Comparison of ENCODE assay signal across 8 cellular contexts in the genomic region with DNA sequence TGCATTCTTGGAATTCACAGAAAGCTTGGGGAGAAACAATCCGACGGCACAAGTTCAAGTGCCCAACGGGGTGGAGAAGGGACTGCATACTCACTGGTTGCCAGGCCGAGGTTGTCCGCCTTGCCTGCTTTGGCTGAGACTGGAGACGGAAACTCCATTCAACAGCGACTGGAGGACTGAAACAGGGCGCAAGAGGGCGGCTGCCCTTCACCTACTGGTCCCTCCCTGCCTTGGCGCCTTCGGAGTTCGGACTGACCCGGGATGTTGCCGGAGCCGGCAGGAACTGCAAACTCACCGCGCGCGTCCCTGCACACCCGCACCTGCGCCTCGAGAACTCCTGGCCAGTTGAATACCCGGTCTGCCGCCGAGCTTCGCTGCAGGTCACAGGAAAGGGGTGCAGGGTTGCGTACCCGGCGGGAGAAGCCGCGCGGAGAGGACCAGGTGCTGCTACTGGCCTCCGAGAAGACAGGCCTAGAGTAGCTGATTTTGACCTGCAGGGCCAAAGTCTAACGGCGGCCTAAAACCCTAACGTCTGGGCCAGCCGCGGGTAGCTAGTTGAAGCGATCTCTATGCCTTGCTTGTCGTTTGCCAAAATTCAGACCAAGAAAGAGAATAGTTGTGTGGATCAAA.
DNase-seq lines count a peak whose midpoint lies in the region; ATAC-seq and TF ChIP-seq lines count a peak whose summit lies in the region.
"Not testable (repeated sequence)": the region's sequence is repeated elsewhere in the genome, so short reads cannot be mapped to it uniquely, and the experiment has no call there.

No MANE protein-coding gene starts in this region.

- POLR2A ChIA-PET in CD4-positive, alpha-beta T cell (lab: Charles Lee), result not testable (repeated sequence)

- not testable (repeated sequence) for H3K9me3 ChIP-seq in CD4-positive, alpha-beta T cell (ENCODE audit: control insufficient read depth, low read length); HUES48 (ENCODE audit: control insufficient read depth, insufficient read depth, low read length); hepatocyte (ENCODE audit: low read depth); lower lobe of right lung; neural progenitor cell (ENCODE audit: low read depth)

- not testable (repeated sequence) for H3K27ac Mint-ChIP-seq in CD4-positive, alpha-beta T cell; chondrocyte (ENCODE audit: unreplicated experiment); neural progenitor cell; stimulated activated naive B cell treated with anti-CD40 and anti-IgM and Interleukin-4, amounts not matched to agents 10 μg/mL and 1 μg/mL and 100 μg/mL, for 72 hours
- H3K27ac Mint-ChIP-seq in activated T-cell treated with anti-CD3 and anti-CD28 coated beads, Interleukin-2, amount 50 U/mL, for 72 hours, result peak overlapping the region; percentile 19

- 17% methylated on average over 11 of the region's 40 CpGs for WGBS in hepatocyte (ENCODE audit: low lambda C conversion rate, missing lambda C conversion rate)

- not testable (repeated sequence) for H3K4me1 Mint-ChIP-seq in CD4-positive, alpha-beta T cell (ENCODE audit: low read depth); chondrocyte (ENCODE audit: low read depth); neural progenitor cell; stimulated activated naive B cell treated with anti-CD40 and anti-IgM and Interleukin-4, amounts not matched to agents 10 μg/mL and 1 μg/mL and 100 μg/mL, for 72 hours
- H3K4me1 Mint-ChIP-seq in activated T-cell treated with anti-CD3 and anti-CD28 coated beads, Interleukin-2, amount 50 U/mL, for 72 hours (ENCODE audit: low read depth), result peaks cover 14% of the 10 kb centered on the region

- peaks cover 11% of the 10 kb centered on the region for H3K27me3 Mint-ChIP-seq in CD4-positive, alpha-beta T cell
- peaks cover 17% of the 10 kb centered on the region for H3K27me3 Mint-ChIP-seq in activated T-cell treated with anti-CD3 and anti-CD28 coated beads, Interleukin-2, amount 50 U/mL, for 72 hours (ENCODE audit: low read depth)
- H3K27me3 Mint-ChIP-seq in chondrocyte (ENCODE audit: low read depth) (peaks cover 22% of the 10 kb centered on the region), neural progenitor cell (ENCODE audit: insufficient read depth, low read depth) (peaks cover 13% of the 10 kb centered on the region)
- H3K27me3 Mint-ChIP-seq in stimulated activated naive B cell treated with anti-CD40 and anti-IgM and Interleukin-4, amounts not matched to agents 10 μg/mL and 1 μg/mL and 100 μg/mL, for 72 hours, result peaks cover 8 to 23% of the 10 kb centered on the region in 2 donors

- not testable (repeated sequence) for H3K36me3 ChIP-seq in HUES48 (ENCODE audit: control insufficient read depth, insufficient read depth, low read length); hepatocyte (replicated peaks; ENCODE audit: insufficient read depth, low read depth); lower lobe of right lung; neural progenitor cell

- not testable (repeated sequence) for ATAC-seq in CD4-positive, alpha-beta T cell (ENCODE audit: poor library complexity); activated T-cell treated with anti-CD3 and anti-CD28 coated beads, Interleukin-2, amount 50 U/mL, for 72 hours (replicated peaks in 1 of 2); stimulated activated naive B cell treated with anti-CD40 and anti-IgM and Interleukin-4, amounts not matched to agents 10 μg/mL and 1 μg/mL and 100 μg/mL, for 72 hours (replicated peaks)
- peak; percentile 86 to 94 for ATAC-seq in lower lobe of right lung

- not testable (repeated sequence) for H3F3A ChIP-seq in neural progenitor cell (ENCODE audit: low read depth)

- not testable (repeated sequence) for TF ChIP-seq CTCF in CD4-positive, alpha-beta T cell (IDR thresholded peaks at IDR 0.05); chondrocyte (IDR thresholded peaks at IDR 0.05); hepatocyte (IDR thresholded peaks at IDR 0.05; ENCODE audit: poor library complexity); lower lobe of right lung (IDR thresholded peaks at IDR 0.05); neural progenitor cell (IDR thresholded peaks at IDR 0.05)

- not testable (repeated sequence) for H3K9me3 Mint-ChIP-seq in CD4-positive, alpha-beta T cell; activated T-cell treated with anti-CD3 and anti-CD28 coated beads, Interleukin-2, amount 50 U/mL, for 72 hours; chondrocyte (ENCODE audit: low read depth); neural progenitor cell; stimulated activated naive B cell treated with anti-CD40 and anti-IgM and Interleukin-4, amounts not matched to agents 10 μg/mL and 1 μg/mL and 100 μg/mL, for 72 hours

- intact Hi-C loops in CD4-positive, alpha-beta T cell (cut with DNase I, micrococcal nuclease); lower lobe of right lung (cut with DNase I): not testable (repeated sequence)

- not testable (repeated sequence) for H3K27ac ChIP-seq in CD4-positive, alpha-beta T cell (ENCODE audit: low read depth, low read length); HUES48 (ENCODE audit: low read depth, low read length); hepatocyte; lower lobe of right lung; neural progenitor cell

- peak overlapping the region; percentile 59 for H3K4me3 Mint-ChIP-seq in CD4-positive, alpha-beta T cell
- peak overlapping the region; percentile 13 to 41 for H3K4me3 Mint-ChIP-seq in activated T-cell treated with anti-CD3 and anti-CD28 coated beads, Interleukin-2, amount 50 U/mL, for 72 hours
- not testable (repeated sequence) for H3K4me3 Mint-ChIP-seq in chondrocyte (ENCODE audit: unreplicated experiment); neural progenitor cell
- peak overlapping the region; percentile 7 to 57 for H3K4me3 Mint-ChIP-seq in stimulated activated naive B cell treated with anti-CD40 and anti-IgM and Interleukin-4, amounts not matched to agents 10 μg/mL and 1 μg/mL and 100 μg/mL, for 72 hours

- H3K27me3 ChIP-seq in CD4-positive, alpha-beta T cell (ENCODE audit: control insufficient read depth, insufficient read depth, low read length); HUES48 (ENCODE audit: control insufficient read depth, insufficient read depth, low read length); hepatocyte; lower lobe of right lung (ENCODE audit: low read depth): not testable (repeated sequence)
- peaks cover 57% of the 10 kb centered on the region for H3K27me3 ChIP-seq in neural progenitor cell

- H3K9ac ChIP-seq in HUES48 (ENCODE audit: low read depth, low read length); neural progenitor cell: not testable (repeated sequence)

- CTCF ChIA-PET in CD4-positive, alpha-beta T cell (lab: Charles Lee), result not testable (repeated sequence)

- H3K9me2 ChIP-seq in hepatocyte (replicated peaks; ENCODE audit: insufficient read depth), result not testable (repeated sequence)

- H3K4me1 ChIP-seq in HUES48 (ENCODE audit: control insufficient read depth, insufficient read depth, low read length); hepatocyte (ENCODE audit: insufficient read depth); lower lobe of right lung; neural progenitor cell: not testable (repeated sequence)

- H2AFZ ChIP-seq in hepatocyte; neural progenitor cell (replicated peaks): not testable (repeated sequence)

- H3K4me3 ChIP-seq in HUES48 (ENCODE audit: low read depth, low read length), result peak overlapping the region; percentile 47
- not testable (repeated sequence) for H3K4me3 ChIP-seq in hepatocyte, lower lobe of right lung
- H3K4me3 ChIP-seq in neural progenitor cell, result peak overlapping the region; percentile 28

- H3K79me2 ChIP-seq in hepatocyte; neural progenitor cell (ENCODE audit: low read depth): not testable (repeated sequence)

- not testable (repeated sequence) for DNase-seq in CD4-positive, alpha-beta T cell; activated T-cell treated with anti-CD3 and anti-CD28 coated beads, Interleukin-2, amount 50 U/mL, for 72 hours; hepatocyte (ENCODE audit: low spot score); stimulated activated naive B cell treated with anti-CD40 and anti-IgM and Interleukin-4, amounts not matched to agents 10 μg/mL and 1 μg/mL and 100 μg/mL, for 72 hours
- DNase-seq in chondrocyte (ENCODE audit: low spot score) (peak; percentile 73), lower lobe of right lung (peak; percentile 47), neural progenitor cell (ENCODE audit: low spot score) (peak; percentile 11)

- H3K4me2 ChIP-seq in hepatocyte, result peak overlapping the region; percentile 44
- H3K4me2 ChIP-seq in neural progenitor cell, result peak overlapping the region; percentile 62

- not testable (repeated sequence) for H4K20me1 ChIP-seq in hepatocyte (ENCODE audit: insufficient read depth, poor library complexity, severe bottlenecking); neural progenitor cell (ENCODE audit: low read depth)

- not testable (repeated sequence) for H3K36me3 Mint-ChIP-seq in CD4-positive, alpha-beta T cell (ENCODE audit: low read depth); activated T-cell treated with anti-CD3 and anti-CD28 coated beads, Interleukin-2, amount 50 U/mL, for 72 hours (ENCODE audit: insufficient read depth in 2 of 2); chondrocyte (ENCODE audit: low read depth); neural progenitor cell; stimulated activated naive B cell treated with anti-CD40 and anti-IgM and Interleukin-4, amounts not matched to agents 10 μg/mL and 1 μg/mL and 100 μg/mL, for 72 hours
